Comparison of ENCODE assay signal across 8 cellular contexts in genomic region chr15:58748787-58749531, GRCh38. TPM values are rescaled to one million over a fixed set of nuclear protein-coding genes. Genes with fewer than 3 reads are reported as not detected.
DNase-seq lines count a peak whose midpoint lies in the region; ATAC-seq and TF ChIP-seq lines count a peak whose summit lies in the region.

No MANE protein-coding gene starts in this region.

- H3K27ac ChIP-seq in neural cell (ENCODE audit: low read length), result peak overlapping the region; percentile 94

- H3K79me2 ChIP-seq in neural cell (replicated peaks; ENCODE audit: insufficient read depth, low read length), result peaks cover 47% of the 10 kb centered on the region

- peak overlapping the region; percentile 89 for H3K9ac ChIP-seq in neural cell (ENCODE audit: low read length)

- no peaks in the 10 kb centered on the region for H3K27me3 ChIP-seq in neural cell (ENCODE audit: insufficient read depth, low read depth, low read length)

- no peak for TF ChIP-seq EP300 in neural cell (conservative IDR thresholded peaks at IDR 0.05; ENCODE audit: poor library complexity, severe bottlenecking)

- no peaks in the 10 kb centered on the region for H3K27me3 Mint-ChIP-seq in activated T-helper 17 cell treated with anti-CD3 and anti-CD28 coated beads, Interleukin-2, amount 50 U/mL, for 72 hours

- ATAC-seq in GM18873 (IDR thresholded peaks at IDR 0.05; ENCODE audit: low FRiP score, unreplicated experiment) (peak; percentile 23), HG03097 (IDR thresholded peaks at IDR 0.05; ENCODE audit: low FRiP score, unreplicated experiment) (peak; percentile 22)
- peak; percentile 29 for ATAC-seq in activated T-helper 17 cell treated with anti-CD3 and anti-CD28 coated beads, Interleukin-2, amount 50 U/mL, for 72 hours (replicated peaks)

- peak overlapping the region; percentile 83 for H2AFZ ChIP-seq in neural cell (ENCODE audit: low read depth, low read length)

- DNase-seq in AG08396 (ENCODE audit: low spot score) (peak; percentile 65), OCI-M1 (lab: John Stamatoyannopoulos, UW) (peak; percentile 67), fibroblast of the aortic adventitia (ENCODE audit: low read depth) (peak; percentile 30), ureter (ENCODE audit: low spot score) (peak; percentile 54)

- H3K4me1 Mint-ChIP-seq in activated T-helper 17 cell treated with anti-CD3 and anti-CD28 coated beads, Interleukin-2, amount 50 U/mL, for 72 hours, result peaks cover 22% of the 10 kb centered on the region

- no peak for TF ChIP-seq RAD21 in neural cell (conservative IDR thresholded peaks at IDR 0.05)

- H3K4me3 Mint-ChIP-seq in activated T-helper 17 cell treated with anti-CD3 and anti-CD28 coated beads, Interleukin-2, amount 50 U/mL, for 72 hours, result peak overlapping the region; percentile 97

- H3K27ac Mint-ChIP-seq in activated T-helper 17 cell treated with anti-CD3 and anti-CD28 coated beads, Interleukin-2, amount 50 U/mL, for 72 hours, result peak overlapping the region; percentile 94

- peak overlapping the region; percentile 79 for H3K4me2 ChIP-seq in neural cell (ENCODE audit: low read length)

- no peaks in the 10 kb centered on the region for H4K20me1 ChIP-seq in neural cell (ENCODE audit: insufficient read depth)

- no peak for TF ChIP-seq CTCF in fibroblast of the aortic adventitia (IDR thresholded peaks at IDR 0.05; ENCODE audit: insufficient read depth, low read length)
- peak; percentile 29 for TF ChIP-seq CTCF in neural cell (IDR thresholded peaks at IDR 0.05; ENCODE audit: poor library complexity, severe bottlenecking)

- no peaks in the 10 kb centered on the region for H3K9me3 Mint-ChIP-seq in activated T-helper 17 cell treated with anti-CD3 and anti-CD28 coated beads, Interleukin-2, amount 50 U/mL, for 72 hours

- H3K36me3 ChIP-seq in neural cell (ENCODE audit: insufficient read depth, low read length), result no peaks in the 10 kb centered on the region

- H3K4me3 ChIP-seq in fibroblast of the aortic adventitia (ENCODE audit: low read depth, low read length) (peak overlapping the region; percentile 87), neural cell (ENCODE audit: low read length) (peak overlapping the region; percentile 90)

- H3K9me2 ChIP-seq in neural cell (ENCODE audit: insufficient read depth, low read length), result no peaks in the 10 kb centered on the region

- H3F3A ChIP-seq in neural cell (ENCODE audit: insufficient read depth, low read length, poor library complexity, severe bottlenecking), result no peaks in the 10 kb centered on the region

- no peaks in the 10 kb centered on the region for H3K9me3 ChIP-seq in neural cell (ENCODE audit: low read length)

- peaks cover 12% of the 10 kb centered on the region for H3K36me3 Mint-ChIP-seq in activated T-helper 17 cell treated with anti-CD3 and anti-CD28 coated beads, Interleukin-2, amount 50 U/mL, for 72 hours (ENCODE audit: low read depth)

TF ChIP-seq in neural cell, 6 proteins besides CTCF, POLR2A, EP300 and RAD21:
- TF ChIP-seq EZH2 (IDR thresholded peaks at IDR 0.05; ENCODE audit: borderline replicate concordance, insufficient read depth, low read length, poor library complexity, severe bottlenecking), result no peak
- no peak for TF ChIP-seq POLR2AphosphoS5 (IDR thresholded peaks at IDR 0.05)
- no peak for TF ChIP-seq REST (IDR thresholded peaks at IDR 0.05; ENCODE audit: borderline replicate concordance)
- peak; percentile 66 for TF ChIP-seq MXI1 (conservative IDR thresholded peaks at IDR 0.05; ENCODE audit: poor library complexity, severe bottlenecking)
- TF ChIP-seq SMC3 (conservative IDR thresholded peaks at IDR 0.05; ENCODE audit: poor library complexity), result no peak

RNA-seq across cellular contexts. Expression of gene ADAM10, which starts 0.5 kb away (rescaled TPM):
- 10 to 100 TPM; 85.3 to 93.0 TPM for total RNA-seq in activated T-helper 17 cell treated with anti-CD3 and anti-CD28 coated beads, Interleukin-2, amount 50 U/mL, for 72 hours
- total RNA-seq in fibroblast of the aortic adventitia (ENCODE audit: low replicate concordance) (98.9 and 255 TPM in 2 replicates), ureter (315 TPM)
- polyA plus RNA-seq in neural cell, result 48.2 and 66.3 TPM in 2 replicates
- polyA minus RNA-seq in neural cell, result 103 and 138 TPM in 2 replicates

RNA-seq across cellular contexts. Expression of gene MINDY2, which starts 22.1 kb away (rescaled TPM):
- total RNA-seq in activated T-helper 17 cell treated with anti-CD3 and anti-CD28 coated beads, Interleukin-2, amount 50 U/mL, for 72 hours, result 10 to 100 TPM; 17.2 to 33.0 TPM
- total RNA-seq in fibroblast of the aortic adventitia (ENCODE audit: low replicate concordance) (11.9 and 25.8 TPM in 2 replicates), ureter (41.6 TPM)
- 21.0 and 22.8 TPM in 2 replicates for polyA plus RNA-seq in neural cell
- 48.9 and 58.9 TPM in 2 replicates for polyA minus RNA-seq in neural cell

Comparison
In these comparisons a context has a peak if more than half of its experiments do, and no peak if none do; other contexts are left out.
1. Peak in every context shown above with its lines: DNase-seq, ATAC-seq, H3K4me3 ChIP-seq and H3K27ac ChIP-seq.